Comparison of ENCODE assay signal across 24 cellular contexts in the genomic region with DNA sequence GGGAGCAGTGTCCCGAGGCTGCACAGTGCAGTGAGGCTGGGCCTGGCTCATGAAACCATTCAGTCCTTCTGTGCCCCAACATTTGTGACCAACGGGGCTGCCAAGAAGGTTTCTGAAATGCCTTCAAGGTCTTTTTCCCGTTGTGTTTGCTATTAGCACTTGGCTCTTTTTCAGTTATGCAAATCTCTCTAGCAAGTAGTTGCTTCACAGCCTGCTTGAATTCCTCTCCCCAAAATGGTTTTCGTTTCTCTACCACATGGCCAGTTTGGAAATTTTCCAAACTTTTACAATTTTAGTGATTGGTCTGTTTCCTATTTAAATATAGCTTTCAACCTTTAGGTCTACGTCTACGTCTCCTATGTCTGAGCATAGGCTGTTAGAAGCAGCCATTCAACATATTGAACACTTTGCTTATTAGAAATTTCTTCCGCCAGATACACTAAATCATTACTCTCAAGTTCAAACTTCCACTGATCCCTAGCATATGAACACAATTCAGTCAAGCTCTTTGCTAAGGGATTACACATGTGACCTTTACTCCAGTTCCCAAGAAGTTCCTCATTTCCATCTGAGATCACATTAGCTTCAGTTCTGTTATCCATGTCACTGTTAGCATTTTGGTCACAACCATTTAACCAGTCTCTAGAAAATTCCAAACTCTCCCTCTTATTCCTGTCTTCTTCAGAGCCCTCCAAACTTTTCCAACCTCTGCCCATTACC.
"Had no signal": no experiment of that assay in that cellular context is flagged by ENCODE, and none has a peak within 500 bp of the region (broad histone marks: within the 10 kb centered on the region; RNA-seq: fewer than 3 reads in every experiment).

No MANE protein-coding gene starts in this region.

- H3K36me3 ChIP-seq: breast epithelium, esophagus muscularis mucosa, transverse colon had no signal

- H3K4me3 ChIP-seq: breast epithelium, esophagus muscularis mucosa, testis, transverse colon had no signal

- H3K9me3 ChIP-seq: esophagus muscularis mucosa, testis, transverse colon had no signal

- H3K4me1 ChIP-seq: breast epithelium, esophagus muscularis mucosa, testis, transverse colon had no signal

- DNase-seq: activated CD4-positive, alpha-beta memory T cell treated with anti-CD3 and anti-CD28 coated beads, Interleukin-2, amount 10 ng/mL, durations not matched to agents 7 days and 5 days; activated CD4-positive, alpha-beta T cell treated with anti-CD3 and anti-CD28 coated beads, Interleukin-2, amount 10 ng/mL, durations not matched to agents 24 days and 14 days; activated CD4-positive, CD25-positive, alpha-beta regulatory T cell treated with anti-CD3 and anti-CD28 coated beads, Interleukin-2, amount 50 U/mL, for 72 hours; activated CD8-positive, alpha-beta memory T cell treated with anti-CD3 and anti-CD28 coated beads, Interleukin-2, amount 50 U/mL, for 48 hours; activated gamma-delta T cell; activated naive CD4-positive, alpha-beta T cell treated with anti-CD3 and anti-CD28 coated beads, Interleukin-2, amount 50 U/mL, for 16 hours; activated T-cell treated with anti-CD3 and anti-CD28 coated beads, Interleukin-2, amount 50 U/mL, for 24 hours; amygdala; central memory CD4-positive, alpha-beta T cell; dermis blood vessel endothelial cell; effector CD4-positive, alpha-beta T cell; head of caudate nucleus; hippocampal formation; left colon; mammary epithelial cell; posterior cingulate gyrus; right cardiac atrium; stimulated activated CD4-positive, alpha-beta T cell treated with anti-CD3 and anti-CD28 coated beads, Interleukin-2, amount 100 ng/mL, for 48 hours; stimulated activated naive CD4-positive, alpha-beta T cell treated with Interleukin-2 at 50 U/mL for 16 hours; T-helper 9 cell; testis; transverse colon had no signal

- H3K27ac ChIP-seq: breast epithelium, esophagus muscularis mucosa, testis, transverse colon had no signal

- H3K27me3 ChIP-seq: breast epithelium, esophagus muscularis mucosa, testis, transverse colon had no signal

- ATAC-seq: left colon, right cardiac atrium had no signal
